ENCODE assay signal across 8 cellular contexts in genomic region chr17:75012320-75013076, GRCh38. TPM values are rescaled to one million over a fixed set of nuclear protein-coding genes. Genes with fewer than 3 reads are reported as not detected.
A peak's percentile ranks its signal among the peaks of the same experiment; 100 is the strongest.
DNase-seq lines count a peak whose midpoint lies in the region; ATAC-seq and TF ChIP-seq lines count a peak whose summit lies in the region.

TSS of gene MRPL58 (plus strand) at chr17:75012670. CDS start at chr17:75012687, 17 bp downstream.

- POLR2A ChIA-PET in activated CD4-positive, alpha-beta T cell treated with anti-CD3 and anti-CD28 coated beads for 36 hours (lab: Charles Lee), result interaction anchor here (0.6 to 1.5 kb wide), 6 partner anchors 22 to 193 kb away, joined by 3 to 12 read pairs (median 4); partner anchors contain the start of genes CDR2L, HID1 and NUP85

- intact Hi-C loops in activated CD4-positive, alpha-beta T cell treated with anti-CD3 and anti-CD28 coated beads for 36 hours (cut with DNase I, micrococcal nuclease), result loop anchor here (1.0 to 2.0 kb wide), 7 partner anchors 21 to 139 kb away; partner anchors contain the start of genes CDR2L (in 1 of the 2) and KCTD2 (in 1 of the 2)
- intact Hi-C loops in left colon (cut with DNase I, micrococcal nuclease), result no loop called here

- TF ChIP-seq POLR2A in GM18951 (IDR thresholded peaks at IDR 0.05; ENCODE audit: extremely low read depth, insufficient read depth, insufficient read length), result peak; percentile 87

- ATAC-seq in HG03175 (IDR thresholded peaks at IDR 0.05; ENCODE audit: unreplicated experiment) (peak; percentile 88), left colon (peak; percentile 84)
- ATAC-seq in activated CD4-positive, alpha-beta T cell treated with anti-CD3 and anti-CD28 coated beads for 36 hours, result peak; percentile 96

- H3K27ac Mint-ChIP-seq in activated CD4-positive, alpha-beta T cell treated with anti-CD3 and anti-CD28 coated beads for 36 hours, result peak within 1 kb of the TSS; percentile 92

- peak within 1 kb of the TSS; percentile 95 for H3K4me3 Mint-ChIP-seq in activated CD4-positive, alpha-beta T cell treated with anti-CD3 and anti-CD28 coated beads for 36 hours

- no peaks in the 10 kb centered on the region for H3K27me3 Mint-ChIP-seq in activated CD4-positive, alpha-beta T cell treated with anti-CD3 and anti-CD28 coated beads for 36 hours

- H3K36me3 Mint-ChIP-seq in activated CD4-positive, alpha-beta T cell treated with anti-CD3 and anti-CD28 coated beads for 36 hours (ENCODE audit: low read depth), result peaks cover 12% of the 10 kb centered on the region

- peaks cover 31% of the 10 kb centered on the region for H3K4me1 Mint-ChIP-seq in activated CD4-positive, alpha-beta T cell treated with anti-CD3 and anti-CD28 coated beads for 36 hours

- peak within 1 kb of the TSS; percentile 84 for H3K27ac ChIP-seq in cingulate gyrus (ENCODE audit: low read depth, low read length)

- DNase-seq in AG20443 (ENCODE audit: low spot score), result peak; percentile 94
- peak; percentile 77 to 87 for DNase-seq in NCI-H446 (lab: John Stamatoyannopoulos, UW)
- peak; percentile 91 for DNase-seq in activated CD4-positive, alpha-beta T cell treated with anti-CD3 and anti-CD28 coated beads for 36 hours
- DNase-seq in left colon, result peak; percentile 74 to 86
- DNase-seq in stimulated activated CD4-positive, alpha-beta T cell treated with anti-CD3 and anti-CD28 coated beads, Interleukin-1b, Interleukin-23, amount 100 ng/mL, for 4 hours (ENCODE audit: low read depth in 2 of 2), result peak; percentile 70

- in situ Hi-C loops in GM18951 (cut with MboI; ENCODE audit: low sequenced_read_pairs, unreplicated experiment), result no loop called here

- H3K9me3 Mint-ChIP-seq in activated CD4-positive, alpha-beta T cell treated with anti-CD3 and anti-CD28 coated beads for 36 hours (ENCODE audit: low read depth), result no peaks in the 10 kb centered on the region

- CTCF ChIA-PET in activated CD4-positive, alpha-beta T cell treated with anti-CD3 and anti-CD28 coated beads for 36 hours (lab: Charles Lee), result interaction anchor here (0.6 to 3.7 kb wide), 27 partner anchors 10 to 179 kb away, joined by 3 to 52 read pairs (median 3); partner anchors contain the start of gene CDR2L

RNA-seq across cellular contexts. Expression of gene MRPL58, which starts in this region (rescaled TPM):
- total RNA-seq in activated CD4-positive, alpha-beta T cell treated with anti-CD3 and anti-CD28 coated beads for 36 hours, result 10 to 100 TPM; 64.6 to 66.5 TPM
- 10 to 100 TPM; 23.6 to 30.4 TPM for total RNA-seq in left colon

Comparison
In these comparisons a context has a peak if more than half of its experiments do, and no peak if none do; other contexts are left out.
1. Peak in every context shown above with its lines: DNase-seq, ATAC-seq and H3K27ac ChIP-seq.
2. intact Hi-C loops: an anchor here in activated CD4-positive, alpha-beta T cell treated with anti-CD3 and anti-CD28 coated beads for 36 hours (1.0 to 2.0 kb wide); none called in left colon.